8 cellular contexts compared by ENCODE assay signal in the genomic region with DNA sequence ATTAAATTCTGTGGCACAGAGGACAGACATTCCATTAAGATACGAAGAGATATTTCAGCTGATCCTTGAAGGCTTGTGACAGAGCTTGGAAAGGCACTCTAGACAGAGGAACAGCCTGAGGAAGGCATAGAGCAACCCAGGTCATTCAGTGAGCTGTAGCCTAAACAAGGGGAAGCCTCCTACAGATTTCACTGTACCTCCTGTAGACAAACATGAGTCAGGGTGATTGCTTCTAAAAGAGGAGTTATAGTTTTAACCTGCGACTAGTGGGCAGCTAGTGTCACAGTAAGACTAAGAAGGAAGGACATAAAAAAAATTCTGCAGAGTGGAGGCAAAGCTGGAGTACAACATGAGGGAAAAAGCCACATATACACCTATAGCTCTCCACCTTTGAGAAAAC. TPM values are rescaled to one million over a fixed set of nuclear protein-coding genes. Genes with fewer than 3 reads are reported as not detected.
DNase-seq lines count a peak whose midpoint lies in the region; ATAC-seq, FAIRE-seq and TF ChIP-seq lines count a peak whose summit lies in the region.

No MANE protein-coding gene starts in this region.

- BruUV-seq in HepG2 (replicated peaks; lab: Mats Ljungman, UMichigan), result no TSS peak

- TF ChIP-seq EP300 in HepG2 (IDR thresholded peaks at IDR 0.05; ENCODE audit: low read depth in 2 of 2, low read length in 2 of 2) (no peak), HepG2 (CRISPR knock-in tag; IDR thresholded peaks at IDR 0.05; ENCODE audit: borderline replicate concordance) (no peak)

- H3K27me3 Mint-ChIP-seq in stimulated activated naive B cell treated with anti-CD40 and anti-IgM and Interleukin-4, amounts not matched to agents 10 μg/mL and 1 μg/mL and 100 μg/mL, for 72 hours, result no peaks in the 10 kb centered on the region

- no peak overlapping the region for H3K9ac ChIP-seq in HepG2 (ENCODE audit: insufficient read depth, low read depth, low read length)

- H3K4me2 ChIP-seq in HepG2 (ENCODE audit: low read depth, low read length), result no peak overlapping the region

- CTCF ChIA-PET in HepG2 (lab: Yijun Ruan, JAX; ENCODE audit: low intra/inter-chr PET ratio, low total read pairs), result no interaction called here

- H3K4me1 Mint-ChIP-seq in stimulated activated naive B cell treated with anti-CD40 and anti-IgM and Interleukin-4, amounts not matched to agents 10 μg/mL and 1 μg/mL and 100 μg/mL, for 72 hours, result peaks cover 35 to 59% of the 10 kb centered on the region in 2 donors

- TF ChIP-seq POLR2A in right lobe of liver (IDR thresholded peaks at IDR 0.05) (no peak), HepG2 (IDR thresholded peaks at IDR 0.05; ENCODE audit: insufficient read depth in 1 of 2, low read depth in 2 of 2, low read length in 2 of 2) (no peak)

- no peak for FAIRE-seq in HepG2 (lab: Jason Lieb, UNC)

- TF ChIP-seq CTCF in right lobe of liver (IDR thresholded peaks at IDR 0.05), result no peak
- no peak for TF ChIP-seq CTCF in HepG2 (CRISPR knock-in tag; IDR thresholded peaks at IDR 0.05)
- TF ChIP-seq CTCF in cardiac fibroblast (IDR thresholded peaks at IDR 0.05; ENCODE audit: low read depth, low read length), result no peak

- no peaks in the 10 kb centered on the region for H3K27me3 ChIP-seq in right lobe of liver
- H3K27me3 ChIP-seq in HepG2 (ENCODE audit: control insufficient read depth in 1 of 2, insufficient read depth in 2 of 2, low read length in 2 of 2), result no peaks in the 10 kb centered on the region

- H3K9me3 ChIP-seq in right lobe of liver (no peaks in the 10 kb centered on the region), HepG2 (ENCODE audit: low read length) (no peaks in the 10 kb centered on the region; the same call in 1 of the 2 replicates)

- ATAC-seq in right lobe of liver, result peak; percentile 37 to 81 (median 52)
- no peak for ATAC-seq in HepG2
- ATAC-seq in stimulated activated naive B cell treated with anti-CD40 and anti-IgM and Interleukin-4, amounts not matched to agents 10 μg/mL and 1 μg/mL and 100 μg/mL, for 72 hours (replicated peaks), result peak; percentile 41 to 53
- no peak for ATAC-seq in HG02571 (IDR thresholded peaks at IDR 0.05; ENCODE audit: unreplicated experiment)
- no peak for ATAC-seq in GM18520 (IDR thresholded peaks at IDR 0.05; ENCODE audit: unreplicated experiment)

- TF ChIP-seq RAD21 in HepG2 (CRISPR knock-in tag; IDR thresholded peaks at IDR 0.05), result no peak

- in situ Hi-C loops in HepG2 (cut with HindIII; ENCODE audit: extremely low pct_ligation_motif_present, low pct_unique_long_range_greater_than_20kb), result no loop called here

- intact Hi-C loops in right lobe of liver (cut with DNase I), result no loop called here
- intact Hi-C loops in HepG2 (cut with micrococcal nuclease; ENCODE audit: unreplicated experiment), result no loop called here

- H3K27ac ChIP-seq in right lobe of liver (peak overlapping the region in 1 of 3 donors; percentile 24), HepG2 (ENCODE audit: extremely low read length, insufficient read depth, low read length) (no peak overlapping the region)

- peaks cover 41 to 47% of the 10 kb centered on the region in 2 donors for H3K36me3 Mint-ChIP-seq in stimulated activated naive B cell treated with anti-CD40 and anti-IgM and Interleukin-4, amounts not matched to agents 10 μg/mL and 1 μg/mL and 100 μg/mL, for 72 hours

- peak overlapping the region; percentile 66 for H3K27ac Mint-ChIP-seq in stimulated activated naive B cell treated with anti-CD40 and anti-IgM and Interleukin-4, amounts not matched to agents 10 μg/mL and 1 μg/mL and 100 μg/mL, for 72 hours

- DNase-seq in right lobe of liver (no peak), HepG2 (ENCODE audit: low spot score) (no peak), LHCN-M2 (ENCODE audit: low read depth) (peak; percentile 33), cardiac fibroblast (ENCODE audit: low read depth in 2 of 2) (peak; percentile 35 to 62), retina (no peak)
- no peak for DNase-seq in stimulated activated naive B cell treated with anti-CD40 and anti-IgM and Interleukin-4, amounts not matched to agents 10 μg/mL and 1 μg/mL and 100 μg/mL, for 72 hours

- no peak overlapping the region for H2AFZ ChIP-seq in HepG2 (ENCODE audit: low read length)

- peak overlapping the region; percentile 11 to 50 for H3K4me3 Mint-ChIP-seq in stimulated activated naive B cell treated with anti-CD40 and anti-IgM and Interleukin-4, amounts not matched to agents 10 μg/mL and 1 μg/mL and 100 μg/mL, for 72 hours

- 57% methylated on average over 2 of the region's 2 CpGs for WGBS in right lobe of liver (ENCODE audit: insufficient coverage, low coverage, low lambda C conversion rate, missing lambda C conversion rate)
- WGBS in HepG2 (ENCODE audit: low lambda C conversion rate), result 92% methylated on average over 2 of the region's 2 CpGs

- H4K20me1 ChIP-seq in HepG2 (ENCODE audit: insufficient read depth, low read length), result no peaks in the 10 kb centered on the region

- POLR2A ChIA-PET in HepG2 (lab: Yijun Ruan, JAX), result no interaction called here

- peaks cover 8 to 16% of the 10 kb centered on the region in 2 donors for H3K9me3 Mint-ChIP-seq in stimulated activated naive B cell treated with anti-CD40 and anti-IgM and Interleukin-4, amounts not matched to agents 10 μg/mL and 1 μg/mL and 100 μg/mL, for 72 hours

- H3K4me1 ChIP-seq in right lobe of liver (no peaks in the 10 kb centered on the region), HepG2 (ENCODE audit: insufficient read depth, low read length) (no peaks in the 10 kb centered on the region)

- no peaks in the 10 kb centered on the region for H3K79me2 ChIP-seq in HepG2 (ENCODE audit: insufficient read depth, low read length)

- H3K36me3 ChIP-seq in right lobe of liver, result peaks cover 0 to 8% (median 0%) of the 10 kb centered on the region in 4 donors
- peaks cover 0 to 9% of the 10 kb centered on the region in 2 experiments; a peak in 2 of 5 replicates for H3K36me3 ChIP-seq in HepG2 (replicated peaks in 1 of 2; ENCODE audit: control insufficient read depth in 1 of 2, insufficient read depth in 2 of 2, low read length in 2 of 2)

- H3K4me3 ChIP-seq in right lobe of liver (no peak overlapping the region), HepG2 (replicated peaks in 1 of 3; ENCODE audit: insufficient read depth in 1 of 3, low read depth in 2 of 3, low read length in 3 of 3) (no peak overlapping the region), cardiac fibroblast (replicated peaks in 1 of 2; ENCODE audit: low read depth in 2 of 2, low read length in 2 of 2) (no peak overlapping the region)

RNA-seq across cellular contexts. Expression of a gene that starts 43.5 kb away (rescaled TPM):
- total RNA-seq in right lobe of liver (under 1 TPM in 2 of 6 experiments, not detected in 4; 0.17 to 0.26 TPM), HepG2 (2016; rRNA removed; fragmentation: Illumina TruSeq; extraction: Trizol) (0.14 and 0.27 TPM in 2 replicates), LHCN-M2 (2014; rRNA removed) (0.06 and 0.17 TPM in 2 replicates)
- 0.09 TPM in 1 of 2 replicates, not detected in the other for total RNA-seq in HepG2 (2016; cell fraction: cytosol; rRNA removed; fragmentation: Illumina TruSeq; extraction: Trizol; ENCODE audit: low read depth)
- total RNA-seq in HepG2 (2016; cell fraction: insoluble cytoplasmic fraction; rRNA removed; fragmentation: Illumina TruSeq; extraction: Trizol), result 0.32 and 0.34 TPM in 2 replicates
- 0.17 and 0.22 TPM in 2 replicates for total RNA-seq in HepG2 (2016; cell fraction: membrane; rRNA removed; fragmentation: Illumina TruSeq; extraction: Trizol)
- total RNA-seq in HepG2 (2016; cell fraction: nucleus; rRNA removed; fragmentation: Illumina TruSeq; extraction: Trizol), result 0.47 and 1.2 TPM in 2 replicates
- 0.12 and 0.16 TPM in 2 replicates for polyA plus RNA-seq in HepG2 (2011; rRNA removed)
- 0.04 and 0.06 TPM in 2 replicates for polyA plus RNA-seq in HepG2 (2011; cell fraction: cytosol; rRNA removed)
- 0.43 and 0.56 TPM in 2 replicates for polyA plus RNA-seq in HepG2 (2011; cell fraction: nucleus; rRNA removed)
- 0.19 and 0.20 TPM in 2 replicates for polyA plus RNA-seq in HepG2 (2012)
- polyA plus RNA-seq in HepG2 (2016; cell fraction: cytosol; fragmentation: Illumina TruSeq; extraction: Trizol; ENCODE audit: low read depth), result 0.06 and 0.08 TPM in 2 replicates
- polyA plus RNA-seq in HepG2 (2016; cell fraction: insoluble cytoplasmic fraction; fragmentation: Illumina TruSeq; extraction: Trizol; ENCODE audit: low read depth), result 0.22 TPM in 1 of 2 replicates, not detected in the other
- polyA plus RNA-seq in HepG2 (2016; cell fraction: membrane; fragmentation: Illumina TruSeq; extraction: Trizol; ENCODE audit: low read depth), result 0.16 TPM in 1 of 2 replicates, not detected in the other
- polyA plus RNA-seq in HepG2 (2016; cell fraction: nucleus; fragmentation: Illumina TruSeq; extraction: Trizol; ENCODE audit: insufficient read depth, low read depth), result 0.33 TPM in 2 replicates
- not detected in 2 replicates for polyA minus RNA-seq in HepG2 (2011; rRNA and poly(A)+ RNA removed; ENCODE audit: low replicate concordance)
- not detected in 2 replicates for polyA minus RNA-seq in HepG2 (2011; cell fraction: cytosol; rRNA and poly(A)+ RNA removed)
- 1.4 and 2.3 TPM in 2 replicates for polyA minus RNA-seq in HepG2 (2011; cell fraction: nucleus; rRNA and poly(A)+ RNA removed)
- polyA plus RNA-seq in LHCN-M2 (2012), result 0.05 TPM

RNA-seq across cellular contexts. Expression of a gene that starts 56.0 kb away (rescaled TPM):
- total RNA-seq in right lobe of liver (10 to 100 TPM; 11.5 to 16.3 (median 14.1) TPM), HepG2 (2016; rRNA removed; fragmentation: Illumina TruSeq; extraction: Trizol) (11.7 and 17.2 TPM in 2 replicates), LHCN-M2 (2014; rRNA removed) (26.6 and 33.3 TPM in 2 replicates)
- total RNA-seq in HepG2 (2016; cell fraction: cytosol; rRNA removed; fragmentation: Illumina TruSeq; extraction: Trizol; ENCODE audit: low read depth), result 1.6 and 2.7 TPM in 2 replicates
- 11.7 and 17.1 TPM in 2 replicates for total RNA-seq in HepG2 (2016; cell fraction: insoluble cytoplasmic fraction; rRNA removed; fragmentation: Illumina TruSeq; extraction: Trizol)
- 4.0 and 4.1 TPM in 2 replicates for total RNA-seq in HepG2 (2016; cell fraction: membrane; rRNA removed; fragmentation: Illumina TruSeq; extraction: Trizol)
- total RNA-seq in HepG2 (2016; cell fraction: nucleus; rRNA removed; fragmentation: Illumina TruSeq; extraction: Trizol), result 16.5 and 20.9 TPM in 2 replicates
- polyA plus RNA-seq in HepG2 (2011; rRNA removed), result 7.8 and 8.6 TPM in 2 replicates
- 2.6 and 3.4 TPM in 2 replicates for polyA plus RNA-seq in HepG2 (2011; cell fraction: cytosol; rRNA removed)
- 4.9 and 5.8 TPM in 2 replicates for polyA plus RNA-seq in HepG2 (2011; cell fraction: nucleus; rRNA removed)
- polyA plus RNA-seq in HepG2 (2012), result 5.9 and 6.9 TPM in 2 replicates
- 0.16 TPM in 2 replicates for polyA plus RNA-seq in HepG2 (2016; cell fraction: cytosol; fragmentation: Illumina TruSeq; extraction: Trizol; ENCODE audit: low read depth)
- 6.5 and 6.8 TPM in 2 replicates for polyA plus RNA-seq in HepG2 (2016; cell fraction: insoluble cytoplasmic fraction; fragmentation: Illumina TruSeq; extraction: Trizol; ENCODE audit: low read depth)
- polyA plus RNA-seq in HepG2 (2016; cell fraction: membrane; fragmentation: Illumina TruSeq; extraction: Trizol; ENCODE audit: low read depth), result 0.63 and 0.77 TPM in 2 replicates
- polyA plus RNA-seq in HepG2 (2016; cell fraction: nucleus; fragmentation: Illumina TruSeq; extraction: Trizol; ENCODE audit: insufficient read depth, low read depth), result 10.7 and 11.2 TPM in 2 replicates
- 3.7 and 13.3 TPM in 2 replicates for polyA minus RNA-seq in HepG2 (2011; rRNA and poly(A)+ RNA removed; ENCODE audit: low replicate concordance)
- polyA minus RNA-seq in HepG2 (2011; cell fraction: cytosol; rRNA and poly(A)+ RNA removed), result 6.9 and 7.8 TPM in 2 replicates
- polyA minus RNA-seq in HepG2 (2011; cell fraction: nucleus; rRNA and poly(A)+ RNA removed), result 28.2 and 32.2 TPM in 2 replicates
- 4.9 TPM for polyA plus RNA-seq in LHCN-M2 (2012)

RNA-seq across cellular contexts. Expression of a gene that starts 56.3 kb away (rescaled TPM):
- total RNA-seq in right lobe of liver, result 10 to 100 TPM; 14.6 to 25.5 (median 19.7) TPM
- 12.7 and 23.6 TPM in 2 replicates for total RNA-seq in HepG2 (2016; rRNA removed; fragmentation: Illumina TruSeq; extraction: Trizol)
- total RNA-seq in HepG2 (2016; cell fraction: cytosol; rRNA removed; fragmentation: Illumina TruSeq; extraction: Trizol; ENCODE audit: low read depth), result 6.2 and 10.7 TPM in 2 replicates
- 12.7 and 24.8 TPM in 2 replicates for total RNA-seq in HepG2 (2016; cell fraction: insoluble cytoplasmic fraction; rRNA removed; fragmentation: Illumina TruSeq; extraction: Trizol)
- 6.2 and 7.1 TPM in 2 replicates for total RNA-seq in HepG2 (2016; cell fraction: membrane; rRNA removed; fragmentation: Illumina TruSeq; extraction: Trizol)
- 17.7 and 20.0 TPM in 2 replicates for total RNA-seq in HepG2 (2016; cell fraction: nucleus; rRNA removed; fragmentation: Illumina TruSeq; extraction: Trizol)
- polyA plus RNA-seq in HepG2 (2011; rRNA removed), result 8.2 and 8.6 TPM in 2 replicates
- 3.4 and 4.2 TPM in 2 replicates for polyA plus RNA-seq in HepG2 (2011; cell fraction: cytosol; rRNA removed)
- 9.5 and 10.2 TPM in 2 replicates for polyA plus RNA-seq in HepG2 (2011; cell fraction: nucleus; rRNA removed)
- polyA plus RNA-seq in HepG2 (2012), result 15.3 and 20.7 TPM in 2 replicates
- polyA plus RNA-seq in HepG2 (2016; cell fraction: cytosol; fragmentation: Illumina TruSeq; extraction: Trizol; ENCODE audit: low read depth), result 0.44 and 0.67 TPM in 2 replicates
- 19.8 and 21.8 TPM in 2 replicates for polyA plus RNA-seq in HepG2 (2016; cell fraction: insoluble cytoplasmic fraction; fragmentation: Illumina TruSeq; extraction: Trizol; ENCODE audit: low read depth)
- polyA plus RNA-seq in HepG2 (2016; cell fraction: membrane; fragmentation: Illumina TruSeq; extraction: Trizol; ENCODE audit: low read depth), result 2.1 and 2.8 TPM in 2 replicates
- polyA plus RNA-seq in HepG2 (2016; cell fraction: nucleus; fragmentation: Illumina TruSeq; extraction: Trizol; ENCODE audit: insufficient read depth, low read depth), result 17.9 and 18.3 TPM in 2 replicates
- polyA minus RNA-seq in HepG2 (2011; rRNA and poly(A)+ RNA removed; ENCODE audit: low replicate concordance), result 11.3 and 12.2 TPM in 2 replicates
- 14.3 and 17.3 TPM in 2 replicates for polyA minus RNA-seq in HepG2 (2011; cell fraction: cytosol; rRNA and poly(A)+ RNA removed)
- polyA minus RNA-seq in HepG2 (2011; cell fraction: nucleus; rRNA and poly(A)+ RNA removed), result 46.6 and 47.9 TPM in 2 replicates
- total RNA-seq in LHCN-M2 (2014; rRNA removed), result 12.2 and 15.8 TPM in 2 replicates
- 11.9 TPM for polyA plus RNA-seq in LHCN-M2 (2012)

Comparison
In these comparisons a context has a peak if more than half of its experiments do, and no peak if none do; other contexts are left out.
1. ATAC-seq: peak in right lobe of liver (4 of 4) and stimulated activated naive B cell treated with anti-CD40 and anti-IgM and Interleukin-4, amounts not matched to agents 10 μg/mL and 1 μg/mL and 100 μg/mL, for 72 hours (2 of 2); none in HepG2 (single experiment), HG02571 (single experiment) and GM18520 (single experiment).
2. DNase-seq: peak in LHCN-M2 (single experiment) and cardiac fibroblast (2 of 2); none in right lobe of liver (0 of 3), HepG2 (single experiment), stimulated activated naive B cell treated with anti-CD40 and anti-IgM and Interleukin-4, amounts not matched to agents 10 μg/mL and 1 μg/mL and 100 μg/mL, for 72 hours (single experiment) and retina (single experiment).